Comparison of ENCODE assay signal across 1 cellular context in the genomic region with DNA sequence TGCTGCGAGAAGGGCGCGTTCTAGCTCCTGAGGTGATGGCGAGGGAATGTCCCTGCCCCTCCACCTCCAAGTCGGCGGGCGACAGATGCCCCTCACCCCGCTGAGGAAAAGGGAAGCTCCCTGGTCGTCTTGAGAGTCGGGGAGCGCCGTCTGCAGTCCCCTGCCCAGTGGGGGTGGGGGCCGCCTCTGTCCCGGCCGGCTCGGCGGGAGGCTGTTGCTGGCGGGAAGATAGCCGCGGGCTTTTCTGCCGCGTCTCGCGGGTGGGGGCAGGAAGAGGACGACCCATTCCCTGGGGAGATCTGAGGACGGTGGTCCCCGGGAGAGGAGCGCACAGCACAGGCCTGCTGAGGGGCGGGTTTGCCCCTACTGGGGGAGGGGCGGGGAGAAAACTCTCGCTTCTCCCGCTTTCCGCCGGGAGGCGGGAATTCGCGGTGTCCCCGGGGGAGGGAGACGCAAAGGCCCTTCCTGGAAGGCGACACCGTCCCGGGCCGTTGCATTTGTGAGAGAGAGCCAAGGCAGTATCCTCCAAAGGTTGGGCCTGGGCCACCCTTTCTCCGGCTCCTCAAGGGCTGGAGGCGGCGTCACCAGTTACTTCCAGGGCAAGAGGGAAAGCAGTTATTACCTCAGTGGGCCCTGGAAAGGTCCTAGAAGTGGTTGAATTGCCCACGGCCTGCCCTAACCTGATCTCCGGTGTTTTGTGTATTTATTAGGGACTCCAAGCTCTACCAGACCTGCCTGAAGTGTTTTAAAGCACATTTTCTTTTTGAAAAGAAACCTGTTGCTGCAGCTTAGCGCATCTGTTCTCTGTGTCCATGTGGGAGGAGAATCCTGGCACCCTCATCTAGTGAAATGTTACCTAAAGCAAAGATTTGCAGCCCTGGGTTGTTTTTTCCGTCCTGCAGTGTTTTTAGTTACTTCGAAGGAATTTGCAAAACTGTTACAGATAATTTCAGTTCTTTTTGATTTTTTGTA.
A peak's percentile ranks its signal among the peaks of the same experiment; 100 is the strongest.
TF ChIP-seq lines count a peak whose summit lies in the region.

No MANE protein-coding gene starts in this region.

TF ChIP-seq in liver, 16 proteins besides CTCF, POLR2A, EP300 and RAD21 (continued from another document):
- no peak for TF ChIP-seq MAX (IDR thresholded peaks at IDR 0.05)
- peak in 1 of 2 donors; percentile 22 for TF ChIP-seq RXRA (IDR thresholded peaks at IDR 0.05)
- TF ChIP-seq REST (IDR thresholded peaks at IDR 0.05) = peak; percentile 19
- TF ChIP-seq JUND (IDR thresholded peaks at IDR 0.05) = no peak
